In genomic region chr2:2839393-2840096, GRCh38 we compare ENCODE assay signal across 1 cellular context.
A peak's percentile ranks its signal among the peaks of the same experiment; 100 is the strongest.
TF ChIP-seq lines count a peak whose summit lies in the region.

No MANE protein-coding gene starts in this region.

TF ChIP-seq in HepG2, 621 proteins besides CTCF, POLR2A, EP300 and RAD21 (continued from another document):
- TF ChIP-seq MNT (IDR thresholded peaks at IDR 0.05), result peak; percentile 63
TF ChIP-seq in HepG2: peak in this region for 1.
